In the genomic region with DNA sequence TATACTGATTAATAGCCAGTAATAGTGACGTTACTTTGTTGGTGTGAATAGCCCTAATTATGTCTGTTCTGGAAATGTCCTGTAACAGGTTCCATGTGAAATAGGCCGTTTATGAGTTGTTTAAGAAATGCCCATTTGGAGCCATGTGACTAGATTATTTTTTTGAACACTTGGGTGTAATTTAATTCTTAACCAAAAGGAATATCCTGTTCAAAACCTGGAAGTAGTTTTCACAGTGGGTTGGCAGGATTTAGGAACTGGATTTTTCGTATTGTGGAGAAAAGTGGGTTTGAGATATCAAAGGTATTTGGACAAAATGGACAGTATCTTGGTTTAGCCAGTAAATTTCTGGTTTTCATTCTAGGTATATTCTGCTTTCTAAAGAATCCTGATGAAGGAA, we compare ENCODE assay signal across 9 cellular contexts. TPM values are rescaled to one million over a fixed set of nuclear protein-coding genes. Genes with fewer than 3 reads are reported as not detected.
DNase-seq lines count a peak whose midpoint lies in the region; ATAC-seq and TF ChIP-seq lines count a peak whose summit lies in the region.
"Had no signal": no experiment of that assay in that cellular context is flagged by ENCODE, and none has a peak within 500 bp of the region (broad histone marks: within the 10 kb centered on the region; RNA-seq: fewer than 3 reads in every experiment).

No MANE protein-coding gene starts in this region.

- peak overlapping the region; percentile 90 to 100 (median 97); a peak in 21 of 22 replicates for H3K27ac ChIP-seq in BLaER1 treated with 17β-estradiol and CSF1 and Interleukin-3, amounts not matched to agents 10 nM and 100 nM
- H3K27ac ChIP-seq in dorsolateral prefrontal cortex = peak overlapping the region in 5 of 59 donors; percentile 9 to 89 (median 83)

- H3K79me2 ChIP-seq in Loucy (ENCODE audit: insufficient read depth, low read length) = peaks cover 61% of the 10 kb centered on the region

- peaks cover 39 to 47% (median 43%) of the 10 kb centered on the region in 11 experiments for H3K36me3 ChIP-seq in BLaER1 treated with 17β-estradiol and CSF1 and Interleukin-3, amounts not matched to agents 10 nM and 100 nM
- H3K36me3 ChIP-seq in Loucy (ENCODE audit: insufficient read depth, low read length) = peaks cover 10% of the 10 kb centered on the region; the same call in 1 of the 2 replicates

- peaks cover 0 to 29% (median 11%) of the 10 kb centered on the region in 11 experiments; a peak in 13 of 22 replicates for H4K20me1 ChIP-seq in BLaER1 treated with 17β-estradiol and CSF1 and Interleukin-3, amounts not matched to agents 10 nM and 100 nM
- H4K20me1 ChIP-seq in Loucy (ENCODE audit: insufficient read depth, low read length, poor library complexity, severe bottlenecking) = peaks cover 31% of the 10 kb centered on the region

- peaks cover 15 to 54% (median 22%) of the 10 kb centered on the region in 10 experiments for H3K4me1 ChIP-seq in BLaER1 treated with 17β-estradiol and CSF1 and Interleukin-3, amounts not matched to agents 10 nM and 100 nM
- peaks cover 25% of the 10 kb centered on the region for H3K4me1 ChIP-seq in Loucy (ENCODE audit: insufficient read depth, low read length, poor library complexity, severe bottlenecking)

- H3K27me3 ChIP-seq in BLaER1 treated with 17β-estradiol and CSF1 and Interleukin-3, amounts not matched to agents 10 nM and 100 nM = no peaks in the 10 kb centered on the region
- H3K27me3 ChIP-seq in Loucy (ENCODE audit: insufficient read depth, low read length, poor library complexity, severe bottlenecking) = peaks cover 7% of the 10 kb centered on the region
- H3K27me3 ChIP-seq in dorsolateral prefrontal cortex = no peaks in the 10 kb centered on the region

- H3F3A ChIP-seq in Loucy (ENCODE audit: low read depth) = no peaks in the 10 kb centered on the region

- peaks cover 30 to 46% (median 42%) of the 10 kb centered on the region in 11 experiments for H3K9me3 ChIP-seq in BLaER1 treated with 17β-estradiol and CSF1 and Interleukin-3, amounts not matched to agents 10 nM and 100 nM (replicated peaks in 1 of 11)
- H3K9me3 ChIP-seq in Loucy (ENCODE audit: insufficient read depth, low read depth, low read length) = peaks cover 17% of the 10 kb centered on the region

- no peak for TF ChIP-seq CTCF in Loucy (conservative IDR thresholded peaks at IDR 0.05; ENCODE audit: low read length)
- TF ChIP-seq CTCF in dorsolateral prefrontal cortex (IDR thresholded peaks at IDR 0.05 in 54 of 56, conservative IDR thresholded peaks at IDR 0.05 in 2 of 56; ENCODE audit: low read depth in 1 of 56, partially characterized antibody in 56 of 56) = no peak
- no peak for TF ChIP-seq CTCF in nephron progenitor cell (IDR thresholded peaks at IDR 0.05)

- H2AFZ ChIP-seq in Loucy (ENCODE audit: low read length) = no peak overlapping the region

- peak overlapping the region; percentile 78 for H3K27ac Mint-ChIP-seq in nephron progenitor cell

- H3K4me1 Mint-ChIP-seq in nephron progenitor cell = peaks cover 23% of the 10 kb centered on the region

- H3K4me2 ChIP-seq in BLaER1 treated with 17β-estradiol and CSF1 and Interleukin-3, amounts not matched to agents 10 nM and 100 nM = peak overlapping the region; percentile 77 to 94 (median 85)
- peak overlapping the region; percentile 89 for H3K4me2 ChIP-seq in Loucy (ENCODE audit: low read depth, low read length, poor library complexity, severe bottlenecking)

- no peaks in the 10 kb centered on the region for H3K27me3 Mint-ChIP-seq in nephron progenitor cell (ENCODE audit: low read depth, poor library complexity)

- H3K9ac ChIP-seq in BLaER1 treated with 17β-estradiol and CSF1 and Interleukin-3, amounts not matched to agents 10 nM and 100 nM = peak overlapping the region; percentile 90 to 100 (median 97)
- H3K9ac ChIP-seq in Loucy (ENCODE audit: low read depth, low read length, poor library complexity, severe bottlenecking) = peak overlapping the region; percentile 99

- no peaks in the 10 kb centered on the region for H3K9me2 ChIP-seq in Loucy (replicated peaks; ENCODE audit: low read depth, low read length)

- peaks cover 49% of the 10 kb centered on the region for H3K36me3 Mint-ChIP-seq in nephron progenitor cell (ENCODE audit: low read depth)

- H3K4me3 ChIP-seq in BLaER1 treated with 17β-estradiol and CSF1 and Interleukin-3, amounts not matched to agents 10 nM and 100 nM = peak overlapping the region; percentile 77 to 100 (median 92)
- H3K4me3 ChIP-seq in Loucy (ENCODE audit: low read length, poor library complexity, severe bottlenecking) (peak overlapping the region; percentile 100), dorsolateral prefrontal cortex (peak overlapping the region; percentile 53 to 98 (median 88))

- intact Hi-C loops in dorsolateral prefrontal cortex (cut with DNase I) = loop anchor here in 1 of 2 donors (5.0 kb wide), 2 partner anchors 101 to 469 kb away; a partner anchor contains a TSS

- ATAC-seq in HG03571 (IDR thresholded peaks at IDR 0.05; ENCODE audit: unreplicated experiment) (no peak), GM21447 (IDR thresholded peaks at IDR 0.05; ENCODE audit: unreplicated experiment) (no peak)

- peaks cover 63% of the 10 kb centered on the region for H3K9me3 Mint-ChIP-seq in nephron progenitor cell

- peak overlapping the region; percentile 98 for H3K4me3 Mint-ChIP-seq in nephron progenitor cell

- DNase-seq in dorsolateral prefrontal cortex = no peak
- no peak for DNase-seq in nephron progenitor cell
- DNase-seq in UCSD-AML1 (lab: John Stamatoyannopoulos, UW; ENCODE audit: unreplicated experiment) = no peak
- DNase-seq in NCI-H1694 (lab: John Stamatoyannopoulos, UW) = no peak
- DNase-seq: stimulated activated CD4-positive, alpha-beta T cell treated with anti-CD3 and anti-CD28 coated beads, Interleukin-4, amount 100 ng/mL, for 1 hour had no signal

RNA-seq across cellular contexts. Expression of a gene that starts 1.3 kb away (rescaled TPM):
- 100 to 1,000 TPM in 1 of 120 experiments, 10 to 100 TPM in 119; 44.3 to 106 (median 72.0) TPM for total RNA-seq in dorsolateral prefrontal cortex
